1 cellular context compared by ENCODE assay signal in the genomic region with DNA sequence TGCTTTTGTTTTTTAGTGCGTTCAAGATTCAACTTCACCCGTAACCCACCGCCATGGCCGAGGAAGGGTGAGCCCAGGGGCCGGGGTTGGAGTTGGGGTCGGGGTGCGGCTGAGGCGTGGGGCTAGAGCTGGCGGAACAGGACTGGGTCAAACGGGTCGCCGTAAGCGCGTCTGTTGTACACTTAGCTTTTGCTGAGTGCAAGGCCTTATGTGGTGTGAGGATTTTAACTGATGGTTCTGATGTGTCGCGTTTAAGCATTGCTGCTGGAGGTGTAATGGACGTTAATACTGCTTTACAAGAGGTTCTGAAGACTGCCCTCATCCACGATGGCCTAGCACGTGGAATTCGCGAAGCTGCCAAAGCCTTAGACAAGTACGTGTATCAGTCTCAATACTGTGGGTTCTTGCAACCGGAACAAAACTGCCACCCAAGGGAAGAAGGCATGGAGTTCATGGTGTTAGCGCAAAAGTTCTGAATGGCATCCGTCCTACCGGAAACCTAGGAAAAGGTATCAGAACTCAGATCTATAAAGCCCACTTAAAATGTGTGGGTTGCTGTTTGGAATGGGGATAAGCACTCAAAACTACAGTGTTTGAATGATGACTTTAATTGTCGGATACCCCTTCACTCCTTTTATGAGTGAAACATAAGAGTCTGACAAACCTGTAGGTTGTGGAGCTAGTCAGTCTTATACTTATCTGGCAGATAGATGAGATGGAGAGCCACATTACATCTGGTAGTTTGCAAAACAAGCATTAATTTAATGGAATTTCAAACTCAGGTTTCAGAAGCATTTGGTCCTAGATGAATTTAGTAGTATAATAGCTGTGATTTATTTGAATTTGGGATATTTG.
TF ChIP-seq lines count a peak whose summit lies in the region.

No MANE protein-coding gene starts in this region.

TF ChIP-seq in IMR-90, 13 proteins besides CTCF, POLR2A, EP300 and RAD21:
- peak; percentile 85; the same call in 1 of the 2 replicates for TF ChIP-seq MXI1 (IDR thresholded peaks at IDR 0.05; ENCODE audit: borderline replicate concordance, low read depth, low read length)
- TF ChIP-seq USF2 (IDR thresholded peaks at IDR 0.05; ENCODE audit: low read depth, low read length) = no peak
